ENCODE assay signal across 29 cellular contexts in the genomic region with DNA sequence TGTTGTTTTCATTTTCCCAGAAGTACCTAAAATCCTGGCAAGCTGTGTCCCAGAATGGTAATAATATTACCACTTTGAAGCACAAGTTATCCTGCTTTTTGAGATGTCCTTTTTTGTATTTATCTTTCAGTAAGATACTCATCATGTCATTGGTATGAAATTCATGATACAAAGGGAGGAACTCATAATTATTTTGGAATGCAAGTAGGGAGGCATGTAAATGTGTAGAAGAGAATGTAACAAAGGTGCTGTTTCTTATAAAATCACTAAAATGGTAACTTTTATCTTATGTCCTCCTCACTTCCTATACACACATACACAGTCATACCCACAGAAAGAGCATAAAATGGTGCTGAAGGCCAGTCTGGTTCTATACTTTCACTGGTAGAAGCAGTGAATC.
DNase-seq lines count a peak whose midpoint lies in the region; ATAC-seq and TF ChIP-seq lines count a peak whose summit lies in the region.
"Had no signal": no experiment of that assay in that cellular context is flagged by ENCODE, and none has a peak within 500 bp of the region (broad histone marks: within the 10 kb centered on the region; RNA-seq: fewer than 3 reads in every experiment).

No MANE protein-coding gene starts in this region.

- H3K9ac ChIP-seq in mesenchymal stem cell (ENCODE audit: low read length) = no peak overlapping the region
- H3K9ac ChIP-seq: parathyroid adenoma had no signal

- no peak overlapping the region for H3K23ac ChIP-seq in mesenchymal stem cell (ENCODE audit: low read length in 2 of 2)

- H3K4me3 ChIP-seq in choroid plexus epithelial cell (ENCODE audit: low read depth, low read length) = no peak overlapping the region
- no peak overlapping the region for H3K4me3 ChIP-seq in mesenchymal stem cell (ENCODE audit: insufficient read depth in 1 of 2, low read depth in 1 of 2, low read length in 2 of 2)
- H3K4me3 ChIP-seq: ascending aorta, dorsolateral prefrontal cortex, GM23338, mucosa of descending colon, right atrium auricular region, SK-N-MC had no signal

- DNase-seq in EH (ENCODE audit: low read depth) = peak; percentile 39
- DNase-seq in HS-5 (ENCODE audit: low read depth) = peak; percentile 16
- peak; percentile 15 for DNase-seq in choroid plexus epithelial cell (ENCODE audit: low read depth)
- DNase-seq in mesenchymal stem cell = no peak
- DNase-seq in stimulated activated naive CD8-positive, alpha-beta T cell treated with anti-CD3 and anti-CD28 coated beads, Interleukin-15, amount 100 ng/mL, for 72 hours = no peak
- no peak for DNase-seq in NCI-H1048 (lab: John Stamatoyannopoulos, UW)
- no peak for DNase-seq in endothelial cell (ENCODE audit: low spot score)
- DNase-seq: activated CD4-positive, alpha-beta T cell treated with anti-CD3 and anti-CD28 coated beads, Interleukin-2, amount 10 ng/mL, durations not matched to agents 7 days and 5 days; activated CD8-positive, alpha-beta memory T cell treated with anti-CD3 and anti-CD28 coated beads, Interleukin-2, amount 10 ng/mL, durations not matched to agents 7 days and 5 days; CD8-positive, alpha-beta memory T cell; DMS153; dorsolateral prefrontal cortex; GDM1; hypothalamus; mucosa of descending colon; NCI-H1105; NCI-H2029 treated with DMSO at 0.1 percent for 48 hours; NCI-H2227 treated with DMSO at 0.1 percent for 48 hours; RPMI8226; stimulated activated CD4-positive, alpha-beta T cell treated with anti-CD3 and anti-CD28 coated beads, Interleukin-4, amount 100 ng/mL, for 1 hour had no signal

- H3K18ac ChIP-seq in mesenchymal stem cell (ENCODE audit: low read depth in 1 of 2, low read length in 2 of 2) = no peak overlapping the region

- H3K27me3 Mint-ChIP-seq in stimulated activated naive CD8-positive, alpha-beta T cell treated with anti-CD3 and anti-CD28 coated beads, Interleukin-15, amount 100 ng/mL, for 72 hours = no peaks in the 10 kb centered on the region
- H3K27me3 Mint-ChIP-seq in endothelial cell (ENCODE audit: unreplicated experiment) = no peaks in the 10 kb centered on the region
- H3K27me3 Mint-ChIP-seq: activated CD4-positive, alpha-beta T cell treated with anti-CD3 and anti-CD28 coated beads, Interleukin-2, amount 10 ng/mL, durations not matched to agents 7 days and 5 days; activated CD8-positive, alpha-beta memory T cell treated with anti-CD3 and anti-CD28 coated beads, Interleukin-2, amount 10 ng/mL, durations not matched to agents 7 days and 5 days; activated naive CD4-positive, alpha-beta T cell treated with anti-CD3 and anti-CD28 coated beads, Interleukin-2, amount 50 U/mL, for 24 hours; CD8-positive, alpha-beta memory T cell; stimulated activated memory B cell treated with anti-CD40 and anti-IgM and Interleukin-4, amounts not matched to agents 10 μg/mL and 1 μg/mL and 100 μg/mL, for 72 hours had no signal

- no peak overlapping the region for H3K14ac ChIP-seq in mesenchymal stem cell (ENCODE audit: low read length in 2 of 2)

- H2AK5ac ChIP-seq in mesenchymal stem cell (ENCODE audit: low read length, severe bottlenecking) = no peak overlapping the region

- H3K27ac ChIP-seq in mesenchymal stem cell (ENCODE audit: low read length, poor library complexity, severe bottlenecking) = peak overlapping the region; percentile 41
- H3K27ac ChIP-seq: ascending aorta, dorsolateral prefrontal cortex, parathyroid adenoma, right atrium auricular region, SK-N-MC, VCaP had no signal

- no peak overlapping the region for H3K4me2 ChIP-seq in mesenchymal stem cell (ENCODE audit: low read length, poor library complexity, severe bottlenecking)
- H3K4me2 ChIP-seq: GM23338 had no signal

- no peak overlapping the region for H4K91ac ChIP-seq in mesenchymal stem cell (ENCODE audit: low read length)

- ATAC-seq in stimulated activated naive CD8-positive, alpha-beta T cell treated with anti-CD3 and anti-CD28 coated beads, Interleukin-15, amount 100 ng/mL, for 72 hours = no peak
- ATAC-seq: activated CD8-positive, alpha-beta memory T cell treated with anti-CD3 and anti-CD28 coated beads, Interleukin-2, amount 10 ng/mL, durations not matched to agents 7 days and 5 days; GM23338; mucosa of descending colon; stimulated activated memory B cell treated with anti-CD40 and anti-IgM and Interleukin-4, amounts not matched to agents 10 μg/mL and 1 μg/mL and 100 μg/mL, for 72 hours had no signal

- H3K36me3 ChIP-seq in mesenchymal stem cell (ENCODE audit: control insufficient read depth in 1 of 2, insufficient read depth in 2 of 2, low read depth in 1 of 2, low read length in 2 of 2) = peaks cover 3 to 67% of the 10 kb centered on the region in 2 experiments

- H4K8ac ChIP-seq in mesenchymal stem cell (ENCODE audit: low read length) = no peak overlapping the region

- no peak overlapping the region for H2BK5ac ChIP-seq in mesenchymal stem cell (ENCODE audit: low read depth, low read length, poor library complexity, severe bottlenecking)

- no peak overlapping the region for H2BK120ac ChIP-seq in mesenchymal stem cell (ENCODE audit: low read depth, low read length)

- TF ChIP-seq CTCF in choroid plexus epithelial cell (conservative IDR thresholded peaks at IDR 0.05; ENCODE audit: low read depth, low read length) (no peak), endothelial cell (IDR thresholded peaks at IDR 0.05; ENCODE audit: unreplicated experiment) (no peak)

- H2AFZ ChIP-seq in mesenchymal stem cell (ENCODE audit: low read depth, low read length) = no peak overlapping the region
- H2AFZ ChIP-seq: GM23338, parathyroid adenoma had no signal

- peaks cover 15% of the 10 kb centered on the region for H3K79me1 ChIP-seq in mesenchymal stem cell (replicated peaks; ENCODE audit: low read length, poor library complexity, severe bottlenecking)

- peaks cover 26% of the 10 kb centered on the region for H3K36me3 Mint-ChIP-seq in endothelial cell (ENCODE audit: low read depth, unreplicated experiment)

- no peaks in the 10 kb centered on the region for H3K4me1 ChIP-seq in mesenchymal stem cell (ENCODE audit: control insufficient read depth, insufficient read depth, low read depth, low read length)
- H3K4me1 ChIP-seq: ascending aorta, parathyroid adenoma had no signal

- no peak overlapping the region for H2BK15ac ChIP-seq in mesenchymal stem cell (ENCODE audit: low read depth, poor library complexity, severe bottlenecking)

- no peaks in the 10 kb centered on the region for H3K9me3 ChIP-seq in mesenchymal stem cell (ENCODE audit: control insufficient read depth, low read length)
- H3K9me3 ChIP-seq: ascending aorta, mucosa of descending colon, right atrium auricular region had no signal

- no peak overlapping the region for H2BK12ac ChIP-seq in mesenchymal stem cell (ENCODE audit: low read length in 2 of 2)

- no peak overlapping the region for H3K4ac ChIP-seq in mesenchymal stem cell (ENCODE audit: low read depth in 1 of 2, low read length in 2 of 2)

- no peaks in the 10 kb centered on the region for H3K27me3 ChIP-seq in mesenchymal stem cell (ENCODE audit: control insufficient read depth in 1 of 2, insufficient read depth in 1 of 2, low read length in 2 of 2)
- H3K27me3 ChIP-seq: ascending aorta, dorsolateral prefrontal cortex, right atrium auricular region had no signal

- H3K27ac Mint-ChIP-seq in stimulated activated naive CD8-positive, alpha-beta T cell treated with anti-CD3 and anti-CD28 coated beads, Interleukin-15, amount 100 ng/mL, for 72 hours = no peak overlapping the region
- H3K27ac Mint-ChIP-seq in endothelial cell (ENCODE audit: unreplicated experiment) = no peak overlapping the region
- H3K27ac Mint-ChIP-seq: activated CD4-positive, alpha-beta T cell treated with anti-CD3 and anti-CD28 coated beads, Interleukin-2, amount 10 ng/mL, durations not matched to agents 7 days and 5 days; activated CD8-positive, alpha-beta memory T cell treated with anti-CD3 and anti-CD28 coated beads, Interleukin-2, amount 10 ng/mL, durations not matched to agents 7 days and 5 days; activated naive CD4-positive, alpha-beta T cell treated with anti-CD3 and anti-CD28 coated beads, Interleukin-2, amount 50 U/mL, for 24 hours; GM23338; nephron; stimulated activated memory B cell treated with anti-CD40 and anti-IgM and Interleukin-4, amounts not matched to agents 10 μg/mL and 1 μg/mL and 100 μg/mL, for 72 hours had no signal

- H3K4me1 Mint-ChIP-seq in stimulated activated naive CD8-positive, alpha-beta T cell treated with anti-CD3 and anti-CD28 coated beads, Interleukin-15, amount 100 ng/mL, for 72 hours = no peaks in the 10 kb centered on the region
- H3K4me1 Mint-ChIP-seq in endothelial cell (ENCODE audit: unreplicated experiment) = no peaks in the 10 kb centered on the region
- H3K4me1 Mint-ChIP-seq: activated CD4-positive, alpha-beta T cell treated with anti-CD3 and anti-CD28 coated beads, Interleukin-2, amount 10 ng/mL, durations not matched to agents 7 days and 5 days; activated CD8-positive, alpha-beta memory T cell treated with anti-CD3 and anti-CD28 coated beads, Interleukin-2, amount 10 ng/mL, durations not matched to agents 7 days and 5 days; activated naive CD4-positive, alpha-beta T cell treated with anti-CD3 and anti-CD28 coated beads, Interleukin-2, amount 50 U/mL, for 24 hours; nephron; stimulated activated memory B cell treated with anti-CD40 and anti-IgM and Interleukin-4, amounts not matched to agents 10 μg/mL and 1 μg/mL and 100 μg/mL, for 72 hours had no signal

- no peak overlapping the region for H3K4me3 Mint-ChIP-seq in stimulated activated naive CD8-positive, alpha-beta T cell treated with anti-CD3 and anti-CD28 coated beads, Interleukin-15, amount 100 ng/mL, for 72 hours
- no peak overlapping the region for H3K4me3 Mint-ChIP-seq in endothelial cell (ENCODE audit: unreplicated experiment)
- H3K4me3 Mint-ChIP-seq: activated CD4-positive, alpha-beta T cell treated with anti-CD3 and anti-CD28 coated beads, Interleukin-2, amount 10 ng/mL, durations not matched to agents 7 days and 5 days; activated CD8-positive, alpha-beta memory T cell treated with anti-CD3 and anti-CD28 coated beads, Interleukin-2, amount 10 ng/mL, durations not matched to agents 7 days and 5 days; activated naive CD4-positive, alpha-beta T cell treated with anti-CD3 and anti-CD28 coated beads, Interleukin-2, amount 50 U/mL, for 24 hours; CD8-positive, alpha-beta memory T cell; GM23338; nephron; stimulated activated memory B cell treated with anti-CD40 and anti-IgM and Interleukin-4, amounts not matched to agents 10 μg/mL and 1 μg/mL and 100 μg/mL, for 72 hours had no signal

- H3K9me3 Mint-ChIP-seq in stimulated activated naive CD8-positive, alpha-beta T cell treated with anti-CD3 and anti-CD28 coated beads, Interleukin-15, amount 100 ng/mL, for 72 hours = no peaks in the 10 kb centered on the region
- H3K9me3 Mint-ChIP-seq in endothelial cell (ENCODE audit: unreplicated experiment) = no peaks in the 10 kb centered on the region
- H3K9me3 Mint-ChIP-seq: activated CD4-positive, alpha-beta T cell treated with anti-CD3 and anti-CD28 coated beads, Interleukin-2, amount 10 ng/mL, durations not matched to agents 7 days and 5 days; activated naive CD4-positive, alpha-beta T cell treated with anti-CD3 and anti-CD28 coated beads, Interleukin-2, amount 50 U/mL, for 24 hours; CD8-positive, alpha-beta memory T cell; GM23338; nephron; stimulated activated memory B cell treated with anti-CD40 and anti-IgM and Interleukin-4, amounts not matched to agents 10 μg/mL and 1 μg/mL and 100 μg/mL, for 72 hours had no signal

Comparison
In these comparisons a context has a peak if more than half of its experiments do, and no peak if none do; other contexts are left out.
1. DNase-seq: peak in EH (single experiment), HS-5 (single experiment) and choroid plexus epithelial cell (single experiment); none in mesenchymal stem cell (single experiment), stimulated activated naive CD8-positive, alpha-beta T cell treated with anti-CD3 and anti-CD28 coated beads, Interleukin-15, amount 100 ng/mL, for 72 hours (0 of 2), NCI-H1048 (single experiment) and endothelial cell (single experiment).